36 cellular contexts compared by ENCODE assay signal in genomic region chr6:31149827-31150447, GRCh38. TPM values are rescaled to one million over a fixed set of nuclear protein-coding genes. Genes with fewer than 3 reads are reported as not detected.
"Had no signal": no experiment of that assay in that cellular context is flagged by ENCODE, and none has a peak within 500 bp of the region (broad histone marks: within the 10 kb centered on the region; RNA-seq: fewer than 3 reads in every experiment).

No MANE protein-coding gene starts in this region.

- H3K9me3 ChIP-seq: ascending aorta, body of pancreas, MG63, Peyer's patch, SJSA1 had no signal

- H3K4me1 Mint-ChIP-seq: activated naive CD8-positive, alpha-beta T cell treated with anti-CD3 and anti-CD28 coated beads, Interleukin-2, amount 50 U/mL, for 24 hours had no signal

- H3K4me3 Mint-ChIP-seq: activated CD8-positive, alpha-beta T cell treated with anti-CD3 and anti-CD28 coated beads, Interleukin-2, amount 10 ng/mL, durations not matched to agents 7 days and 5 days; activated naive CD8-positive, alpha-beta T cell treated with anti-CD3 and anti-CD28 coated beads, Interleukin-2, amount 50 U/mL, for 24 hours; activated T-cell treated with anti-CD3 and anti-CD28 coated beads, Interleukin-2, amount 50 U/mL, for 24 hours; activated T-helper 1 cell treated with anti-CD3 and anti-CD28 coated beads, Interleukin-12 subunit alpha, Interleukin-12 subunit beta, Interleukin-2, Interleukin-4 antibody, amounts not matched to agents 30 ng/mL and 10 ng/mL and 1 ng/mL, durations not matched to agents 14 hours and 24 hours and 36 hours; T-helper 1 cell treated with Interleukin-12 subunit alpha and Interleukin-12 subunit beta and Interleukin-4 antibody, amounts not matched to agents 30 μg/mL and 1 μg/mL, for 36 hours; WTC11 had no signal

- DNase-seq: activated CD4-positive, alpha-beta T cell treated with anti-CD3 and anti-CD28 coated beads for 48 hours; activated CD4-positive, alpha-beta T cell treated with anti-CD3 and anti-CD28 coated beads, Interleukin-2, amount 50 U/mL, for 4 hours; activated CD4-positive, CD25-positive, alpha-beta regulatory T cell treated with anti-CD3 and anti-CD28 coated beads, Interleukin-2, amount 50 U/mL, for 72 hours; activated CD8-positive, alpha-beta memory T cell treated with anti-CD3 and anti-CD28 coated beads, Interleukin-2, amount 50 U/mL, for 48 hours; activated CD8-positive, alpha-beta T cell treated with anti-CD3 and anti-CD28 coated beads, Interleukin-2, amount 10 ng/mL, durations not matched to agents 7 days and 5 days; activated effector memory CD4-positive, alpha-beta T cell treated with Interleukin-2 at 50 U/mL for 16 hours; activated naive CD4-positive, alpha-beta T cell treated with Interleukin-2 at 50 U/mL for 16 hours; activated naive CD8-positive, alpha-beta T cell treated with anti-CD3 and anti-CD28 coated beads, Interleukin-2, amount 50 U/mL, for 24 hours; activated T-cell treated with anti-CD3 and anti-CD28 coated beads, Interleukin-2, amount 50 U/mL, for 24 hours; amniotic stem cell; body of pancreas; central memory CD4-positive, alpha-beta T cell; KBM-7; MG63; MV-4-11; NCI-H1092 treated with DMSO at 0.1 percent for 48 hours; NCI-H1417 treated with DMSO at 0.1 percent for 48 hours; NCI-H1694; NCI-H2029; NCI-H2107; NCI-H2171 treated with DMSO at 0.1 percent for 48 hours; NCI-H226; NCI-H526; Peyer's patch; SHP77; T-helper 9 cell had no signal

- H3K4me3 ChIP-seq: ascending aorta, body of pancreas, MG63, Peyer's patch, SJSA1 had no signal

- H3K4me1 ChIP-seq: ascending aorta, body of pancreas, SJSA1 had no signal

- H3K27me3 ChIP-seq: ascending aorta, body of pancreas, MG63, Peyer's patch, SJSA1 had no signal

- H3K27ac Mint-ChIP-seq: activated CD8-positive, alpha-beta T cell treated with anti-CD3 and anti-CD28 coated beads, Interleukin-2, amount 10 ng/mL, durations not matched to agents 7 days and 5 days; activated naive CD8-positive, alpha-beta T cell treated with anti-CD3 and anti-CD28 coated beads, Interleukin-2, amount 50 U/mL, for 24 hours; activated T-cell treated with anti-CD3 and anti-CD28 coated beads, Interleukin-2, amount 50 U/mL, for 24 hours; activated T-helper 1 cell treated with anti-CD3 and anti-CD28 coated beads, Interleukin-12 subunit alpha, Interleukin-12 subunit beta, Interleukin-2, Interleukin-4 antibody, amounts not matched to agents 30 ng/mL and 10 ng/mL and 1 ng/mL, durations not matched to agents 14 hours and 24 hours and 36 hours; T-helper 1 cell treated with Interleukin-12 subunit alpha and Interleukin-12 subunit beta and Interleukin-4 antibody, amounts not matched to agents 30 μg/mL and 1 μg/mL, for 36 hours had no signal

- H3K36me3 Mint-ChIP-seq: activated naive CD4-positive, alpha-beta T cell treated with anti-CD3 and anti-CD28 coated beads, Interleukin-2, amount 50 U/mL, for 72 hours had no signal

- ATAC-seq: activated CD8-positive, alpha-beta T cell treated with anti-CD3 and anti-CD28 coated beads, Interleukin-2, amount 10 ng/mL, durations not matched to agents 7 days and 5 days; activated naive CD4-positive, alpha-beta T cell treated with anti-CD3 and anti-CD28 coated beads, Interleukin-2, amount 50 U/mL, for 72 hours; activated naive CD8-positive, alpha-beta T cell treated with anti-CD3 and anti-CD28 coated beads, Interleukin-2, amount 50 U/mL, for 24 hours; body of pancreas; SK-N-SH treated with all-trans-retinoic acid at 6 μM for 48 hours had no signal

- H3K36me3 ChIP-seq: MG63 had no signal

- H3K27ac ChIP-seq: ascending aorta, body of pancreas, Peyer's patch, SJSA1 had no signal

- H3K9me3 Mint-ChIP-seq: activated naive CD4-positive, alpha-beta T cell treated with anti-CD3 and anti-CD28 coated beads, Interleukin-2, amount 50 U/mL, for 72 hours; activated naive CD8-positive, alpha-beta T cell treated with anti-CD3 and anti-CD28 coated beads, Interleukin-2, amount 50 U/mL, for 24 hours; activated T-cell treated with anti-CD3 and anti-CD28 coated beads, Interleukin-2, amount 50 U/mL, for 24 hours; activated T-helper 1 cell treated with anti-CD3 and anti-CD28 coated beads, Interleukin-12 subunit alpha, Interleukin-12 subunit beta, Interleukin-2, Interleukin-4 antibody, amounts not matched to agents 30 ng/mL and 10 ng/mL and 1 ng/mL, durations not matched to agents 14 hours and 24 hours and 36 hours; T-helper 1 cell treated with Interleukin-12 subunit alpha and Interleukin-12 subunit beta and Interleukin-4 antibody, amounts not matched to agents 30 μg/mL and 1 μg/mL, for 36 hours; WTC11 had no signal

RNA-seq across cellular contexts. Expression of gene PSORS1C2, which starts 11.1 kb away (rescaled TPM):
- total RNA-seq: activated CD8-positive, alpha-beta T cell treated with anti-CD3 and anti-CD28 coated beads, Interleukin-2, amount 10 ng/mL, durations not matched to agents 7 days and 5 days; activated naive CD4-positive, alpha-beta T cell treated with anti-CD3 and anti-CD28 coated beads, Interleukin-2, amount 50 U/mL, for 72 hours; activated T-helper 1 cell treated with anti-CD3 and anti-CD28 coated beads, Interleukin-12 subunit alpha, Interleukin-12 subunit beta, Interleukin-2, Interleukin-4 antibody, amounts not matched to agents 30 ng/mL and 10 ng/mL and 1 ng/mL, durations not matched to agents 14 hours and 24 hours and 36 hours; body of pancreas; bronchial epithelial cell; LHCN-M2; NCI-H460; Peyer's patch; SJSA1 had no signal

RNA-seq across cellular contexts. Expression of gene POU5F1, which starts 20.5 kb away (rescaled TPM):
- total RNA-seq: activated CD8-positive, alpha-beta T cell treated with anti-CD3 and anti-CD28 coated beads, Interleukin-2, amount 10 ng/mL, durations not matched to agents 7 days and 5 days; activated T-helper 1 cell treated with anti-CD3 and anti-CD28 coated beads, Interleukin-12 subunit alpha, Interleukin-12 subunit beta, Interleukin-2, Interleukin-4 antibody, amounts not matched to agents 30 ng/mL and 10 ng/mL and 1 ng/mL, durations not matched to agents 14 hours and 24 hours and 36 hours; ascending aorta; NCI-H460; SJSA1 had no signal

RNA-seq across cellular contexts. Expression of gene CDSN, which starts 29.7 kb away (rescaled TPM):
- total RNA-seq: activated CD8-positive, alpha-beta T cell treated with anti-CD3 and anti-CD28 coated beads, Interleukin-2, amount 10 ng/mL, durations not matched to agents 7 days and 5 days; activated naive CD4-positive, alpha-beta T cell treated with anti-CD3 and anti-CD28 coated beads, Interleukin-2, amount 50 U/mL, for 72 hours; activated T-helper 1 cell treated with anti-CD3 and anti-CD28 coated beads, Interleukin-12 subunit alpha, Interleukin-12 subunit beta, Interleukin-2, Interleukin-4 antibody, amounts not matched to agents 30 ng/mL and 10 ng/mL and 1 ng/mL, durations not matched to agents 14 hours and 24 hours and 36 hours; ascending aorta; body of pancreas; bronchial epithelial cell; LHCN-M2; NCI-H460; SJSA1; WTC11 had no signal
